Comparison of ENCODE assay signal across 9 cellular contexts in the genomic region with DNA sequence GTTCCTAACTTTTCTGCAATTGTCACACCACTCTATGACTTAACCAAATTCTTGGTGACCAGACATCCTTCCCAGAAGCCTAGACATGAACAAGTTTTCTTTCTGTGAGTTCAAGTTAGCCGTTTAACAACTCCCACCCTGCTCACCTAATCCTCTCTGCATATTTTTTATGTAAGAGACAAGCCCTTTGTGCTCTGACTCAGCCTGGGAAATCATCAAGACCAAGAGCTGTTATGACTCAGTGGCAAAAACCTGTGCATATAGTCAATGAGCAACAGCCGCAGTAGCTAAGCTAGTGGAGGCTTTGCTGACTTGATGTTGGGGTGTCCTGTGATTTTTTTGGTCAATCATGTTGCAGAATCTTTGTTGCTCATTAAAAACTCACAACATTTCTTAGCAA.
DNase-seq lines count a peak whose midpoint lies in the region; ATAC-seq, FAIRE-seq and TF ChIP-seq lines count a peak whose summit lies in the region.
"Had no signal": no experiment of that assay in that cellular context is flagged by ENCODE, and none has a peak within 500 bp of the region (broad histone marks: within the 10 kb centered on the region; RNA-seq: fewer than 3 reads in every experiment).

No MANE protein-coding gene starts in this region.

- H3K4me1 ChIP-seq in hepatocyte (ENCODE audit: insufficient read depth), result no peaks in the 10 kb centered on the region
- no peaks in the 10 kb centered on the region for H3K4me1 ChIP-seq in effector memory CD4-positive, alpha-beta T cell (ENCODE audit: control insufficient read depth, insufficient read depth, low read length, poor library complexity, severe bottlenecking)

- peak overlapping the region; percentile 34 for H3K27ac ChIP-seq in hepatocyte
- no peak overlapping the region for H3K27ac ChIP-seq in effector memory CD4-positive, alpha-beta T cell (ENCODE audit: insufficient read depth, low read length, poor library complexity, severe bottlenecking)
- H3K27ac ChIP-seq: testis had no signal

- TF ChIP-seq POLR2A in GM12891 (IDR thresholded peaks at IDR 0.05; ENCODE audit: low read depth, low read length), result no peak

- WGBS in hepatocyte (ENCODE audit: low lambda C conversion rate, missing lambda C conversion rate), result 29% methylated on average over 2 of the region's 2 CpGs

- H3K79me2 ChIP-seq in hepatocyte, result no peaks in the 10 kb centered on the region

- no peak for DNase-seq in GM12891 (ENCODE audit: insufficient read length, low spot score)
- DNase-seq in HK-2 (ENCODE audit: unreplicated experiment), result peak; percentile 53
- peak; percentile 68 for DNase-seq in hepatocyte (ENCODE audit: low spot score)
- no peak for DNase-seq in NCI-H1048 (lab: John Stamatoyannopoulos, UW)
- no peak for DNase-seq in activated CD4-positive, alpha-beta T cell treated with anti-CD3 and anti-CD28 coated beads for 1 hour
- no peak for DNase-seq in effector memory CD4-positive, alpha-beta T cell
- no peak for DNase-seq in DMS79 treated with DMSO at 0.1 percent for 48 hours (lab: John Stamatoyannopoulos, UW)
- DNase-seq: testis had no signal

- no peaks in the 10 kb centered on the region for H3K27me3 ChIP-seq in hepatocyte
- no peaks in the 10 kb centered on the region for H3K27me3 ChIP-seq in effector memory CD4-positive, alpha-beta T cell (replicated peaks; ENCODE audit: control insufficient read depth, insufficient read depth, low read length, poor library complexity, severe bottlenecking)
- H3K27me3 ChIP-seq: testis had no signal

- no peaks in the 10 kb centered on the region for H3K36me3 ChIP-seq in hepatocyte (replicated peaks; ENCODE audit: insufficient read depth, low read depth)
- H3K36me3 ChIP-seq in effector memory CD4-positive, alpha-beta T cell (ENCODE audit: control insufficient read depth, insufficient read depth, low read length), result no peaks in the 10 kb centered on the region

- H2AFZ ChIP-seq in hepatocyte, result no peak overlapping the region

- H3K4me3 ChIP-seq in hepatocyte, result no peak overlapping the region
- H3K4me3 ChIP-seq in effector memory CD4-positive, alpha-beta T cell (ENCODE audit: insufficient read depth, low read depth, low read length, poor library complexity, severe bottlenecking), result no peak overlapping the region
- H3K4me3 ChIP-seq: testis had no signal

- no peaks in the 10 kb centered on the region for H3K9me3 ChIP-seq in hepatocyte (ENCODE audit: low read depth)
- no peaks in the 10 kb centered on the region for H3K9me3 ChIP-seq in effector memory CD4-positive, alpha-beta T cell (ENCODE audit: control insufficient read depth, low read length)
- H3K9me3 ChIP-seq: testis had no signal

- no peak overlapping the region for H3K4me2 ChIP-seq in hepatocyte

- no peaks in the 10 kb centered on the region for H3K9me2 ChIP-seq in hepatocyte (replicated peaks; ENCODE audit: insufficient read depth)

- H4K20me1 ChIP-seq in hepatocyte (ENCODE audit: insufficient read depth, poor library complexity, severe bottlenecking), result no peaks in the 10 kb centered on the region

- peak; percentile 97 for ATAC-seq in GM21619 (IDR thresholded peaks at IDR 0.05; ENCODE audit: unreplicated experiment)

- TF ChIP-seq CTCF in hepatocyte (IDR thresholded peaks at IDR 0.05; ENCODE audit: poor library complexity), result no peak

- FAIRE-seq in GM12891 (lab: Jason Lieb, UNC), result peak; percentile 88

TF ChIP-seq in GM12891, 5 proteins besides CTCF, POLR2A, EP300 and RAD21:
- no peak for TF ChIP-seq SPI1 (IDR thresholded peaks at IDR 0.05; ENCODE audit: low read depth, low read length)
- TF ChIP-seq POU2F2 (IDR thresholded peaks at IDR 0.05; ENCODE audit: low read depth, low read length), result peak; percentile 70

Comparison
In these comparisons a context has a peak if more than half of its experiments do, and no peak if none do; other contexts are left out.
1. DNase-seq: peak in HK-2 (single experiment) and hepatocyte (single experiment); none in GM12891 (single experiment), NCI-H1048 (single experiment), activated CD4-positive, alpha-beta T cell treated with anti-CD3 and anti-CD28 coated beads for 1 hour (single experiment), effector memory CD4-positive, alpha-beta T cell (0 of 3) and DMS79 treated with DMSO at 0.1 percent for 48 hours (single experiment).